Comparison of ENCODE assay signal across 13 cellular contexts in the genomic region with DNA sequence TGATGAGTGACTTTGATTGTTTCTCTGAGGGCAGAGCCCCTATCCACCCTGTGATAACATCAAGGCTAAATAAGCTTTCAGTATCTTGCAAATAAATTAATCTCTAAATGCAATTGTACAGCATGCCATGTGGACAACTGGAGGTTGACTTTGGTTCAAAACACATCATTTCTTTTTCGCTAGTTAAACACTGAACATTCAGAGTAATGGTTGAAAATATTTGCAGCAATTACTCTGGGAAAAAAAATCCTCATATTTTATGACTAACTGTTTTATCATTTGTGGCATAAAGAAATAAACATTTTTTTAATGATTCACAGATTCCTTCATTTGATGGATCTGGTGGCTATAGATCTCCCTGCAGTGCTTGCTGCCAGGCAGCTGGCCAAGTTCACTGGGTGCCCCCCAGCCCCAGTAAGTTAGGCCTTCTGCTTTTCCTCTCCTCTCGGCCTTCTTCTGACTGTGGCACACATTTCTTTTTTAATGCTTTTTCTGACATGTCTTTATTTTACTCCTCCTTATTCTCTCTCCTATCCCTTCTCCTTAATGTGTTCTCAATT.
A peak's percentile ranks its signal among the peaks of the same experiment; 100 is the strongest.
DNase-seq lines count a peak whose midpoint lies in the region; ATAC-seq and TF ChIP-seq lines count a peak whose summit lies in the region.
"Had no signal": no experiment of that assay in that cellular context is flagged by ENCODE, and none has a peak within 500 bp of the region (broad histone marks: within the 10 kb centered on the region; RNA-seq: fewer than 3 reads in every experiment).

No MANE protein-coding gene starts in this region.

- intact Hi-C loops in OCI-LY7 (cut with micrococcal nuclease; ENCODE audit: unreplicated experiment) (no loop called here), heart right ventricle (cut with DNase I) (no loop called here)

- H3K4me2 ChIP-seq in OCI-LY7 (ENCODE audit: low read length), result no peak overlapping the region

- peak overlapping the region; percentile 51 for H3K4me3 Mint-ChIP-seq in HFFc6

- POLR2A ChIA-PET in OCI-LY7 (lab: Charles Lee), result no interaction called here

- peak; percentile 77 for DNase-seq in A172 (ENCODE audit: low spot score)
- DNase-seq in HFFc6, result peak; percentile 71
- peak; percentile 74 for DNase-seq in astrocyte of the hippocampus (ENCODE audit: low read depth, low spot score)
- peak; percentile 41 for DNase-seq in hepatic stellate cell (ENCODE audit: low spot score)
- no peak for DNase-seq in stimulated activated CD4-positive, alpha-beta T cell treated with anti-CD3 and anti-CD28 coated beads, Interleukin-2, amount 100 ng/mL, for 48 hours
- DNase-seq in OCI-LY7 (ENCODE audit: low spot score), result no peak
- no peak for DNase-seq in activated effector memory CD4-positive, alpha-beta T cell treated with Interleukin-2 at 50 U/mL for 16 hours
- no peak for DNase-seq in heart right ventricle
- DNase-seq: DMS79, erythroblast, H7, NCI-H146, SJCRH30 had no signal

- BruUV-seq in OCI-LY7 (replicated peaks; lab: Mats Ljungman, UMichigan), result no TSS peak

- H3K27ac ChIP-seq in OCI-LY7 (ENCODE audit: low read depth, low read length, poor library complexity, severe bottlenecking) (no peak overlapping the region), heart right ventricle (peak overlapping the region in 2 of 10 donors; percentile 24 to 46)
- H3K27ac ChIP-seq: SJCRH30 had no signal

- H3K9me3 Mint-ChIP-seq in HFFc6, result peaks cover 5% of the 10 kb centered on the region

- no peaks in the 10 kb centered on the region for H3K9me2 ChIP-seq in OCI-LY7 (ENCODE audit: insufficient read depth, low read length)

- WGBS in heart right ventricle, 2 donors, result 78 to 81% methylated on average over 2 of the region's 2 CpGs

- H3K9me3 ChIP-seq in OCI-LY7 (ENCODE audit: low read length) (no peaks in the 10 kb centered on the region), heart right ventricle (no peaks in the 10 kb centered on the region)
- H3K9me3 ChIP-seq: SJCRH30 had no signal

- H3K36me3 ChIP-seq in OCI-LY7 (ENCODE audit: insufficient read depth, low read length) (no peaks in the 10 kb centered on the region), heart right ventricle (no peaks in the 10 kb centered on the region)
- H3K36me3 ChIP-seq: SJCRH30 had no signal

- peaks cover 70% of the 10 kb centered on the region for H3K4me1 Mint-ChIP-seq in HFFc6 (ENCODE audit: low read depth)

- no peaks in the 10 kb centered on the region for H4K20me1 ChIP-seq in OCI-LY7 (ENCODE audit: insufficient read depth, low read length)

- no peaks in the 10 kb centered on the region for H3K79me2 ChIP-seq in OCI-LY7 (ENCODE audit: insufficient read depth, low read depth, low read length)

- H3K27me3 Mint-ChIP-seq in HFFc6 (ENCODE audit: insufficient read depth), result no peaks in the 10 kb centered on the region; the same call in none of the 2 replicates

- CTCF ChIA-PET in OCI-LY7 (lab: Charles Lee; ENCODE audit: unreplicated experiment), result no interaction called here

- TF ChIP-seq CTCF in HFFc6 (IDR thresholded peaks at IDR 0.05) (no peak), OCI-LY7 (conservative IDR thresholded peaks at IDR 0.05; ENCODE audit: low read length) (no peak), heart right ventricle (IDR thresholded peaks at IDR 0.05) (no peak)

- H3K36me3 Mint-ChIP-seq in HFFc6 (ENCODE audit: low read depth), result peaks cover 60% of the 10 kb centered on the region

- H3K4me3 ChIP-seq in OCI-LY7 (ENCODE audit: low read depth, low read length, poor library complexity, severe bottlenecking) (no peak overlapping the region), heart right ventricle (no peak overlapping the region)
- H3K4me3 ChIP-seq: SJCRH30 had no signal

- no peak overlapping the region for H2AFZ ChIP-seq in OCI-LY7 (ENCODE audit: low read length)

- H3K27ac Mint-ChIP-seq in HFFc6, result peak overlapping the region; percentile 82

- no peaks in the 10 kb centered on the region for H3K27me3 ChIP-seq in heart right ventricle
- H3K27me3 ChIP-seq: SJCRH30 had no signal

- H3K4me1 ChIP-seq in OCI-LY7 (ENCODE audit: insufficient read depth, low read length, poor library complexity, severe bottlenecking), result no peaks in the 10 kb centered on the region
- peaks cover 0 to 19% (median 6%) of the 10 kb centered on the region in 9 donors for H3K4me1 ChIP-seq in heart right ventricle
- H3K4me1 ChIP-seq: SJCRH30 had no signal

- ATAC-seq in heart right ventricle, result no peak

Comparison
In these comparisons a context has a peak if more than half of its experiments do, and no peak if none do; other contexts are left out.
1. DNase-seq: peak in A172 (single experiment), HFFc6 (single experiment), astrocyte of the hippocampus (single experiment) and hepatic stellate cell (single experiment); none in stimulated activated CD4-positive, alpha-beta T cell treated with anti-CD3 and anti-CD28 coated beads, Interleukin-2, amount 100 ng/mL, for 48 hours (0 of 2), OCI-LY7 (single experiment), activated effector memory CD4-positive, alpha-beta T cell treated with Interleukin-2 at 50 U/mL for 16 hours (single experiment) and heart right ventricle (0 of 2).